ENCODE assay signal across 9 cellular contexts in genomic region chr13:50319603-50320296, GRCh38.
DNase-seq lines count a peak whose midpoint lies in the region; ATAC-seq and TF ChIP-seq lines count a peak whose summit lies in the region.
"Had no signal": no experiment of that assay in that cellular context is flagged by ENCODE, and none has a peak within 500 bp of the region (broad histone marks: within the 10 kb centered on the region; RNA-seq: fewer than 3 reads in every experiment).

No MANE protein-coding gene starts in this region.

- ATAC-seq in PC-3 (peak; percentile 78), Right ventricle myocardium superior (ENCODE audit: poor library complexity) (no peak)

- 88 to 94% methylated on average over 2 to 3 of the region's 3 CpGs for WGBS in endodermal cell (ENCODE audit: insufficient coverage in 1 of 2, insufficient read length in 1 of 2), 2 experiments
- WGBS in prostate gland: 51% methylated on average over 3 of the region's 3 CpGs

- peak overlapping the region; percentile 17; the same call in 1 of the 2 replicates for H2AFZ ChIP-seq in PC-3 (ENCODE audit: low read length)

- H3K4me1 Mint-ChIP-seq in endodermal cell: peaks cover 15% of the 10 kb centered on the region
- H3K4me1 Mint-ChIP-seq in glutamatergic neuron (ENCODE audit: low read depth, unreplicated experiment): no peaks in the 10 kb centered on the region

- H3K27ac ChIP-seq in PC-3 (ENCODE audit: low read length) (peak overlapping the region; percentile 94), endodermal cell (ENCODE audit: low read depth, low read length) (no peak overlapping the region), prostate gland (no peak overlapping the region)

- H3K27ac Mint-ChIP-seq in endodermal cell (peak overlapping the region; percentile 61), glutamatergic neuron (ENCODE audit: unreplicated experiment) (no peak overlapping the region)

- no peaks in the 10 kb centered on the region for H4K20me1 ChIP-seq in PC-3 (ENCODE audit: low read length)

- no peaks in the 10 kb centered on the region for H3K9me2 ChIP-seq in PC-3 (replicated peaks; ENCODE audit: low read length)

- no TSS peak for BruUV-seq in PC-3 (replicated peaks; lab: Mats Ljungman, UMichigan)

- TF ChIP-seq CTCF in PC-3 (conservative IDR thresholded peaks at IDR 0.05; ENCODE audit: low read depth, low read length) (no peak), endodermal cell (conservative IDR thresholded peaks at IDR 0.05) (no peak), prostate gland (IDR thresholded peaks at IDR 0.05) (no peak), glutamatergic neuron (IDR thresholded peaks at IDR 0.05; ENCODE audit: partially characterized antibody, unreplicated experiment) (no peak)

- no peaks in the 10 kb centered on the region for H3F3A ChIP-seq in PC-3 (ENCODE audit: low read length, unreplicated experiment)

- no peaks in the 10 kb centered on the region for H3K9me3 Mint-ChIP-seq in endodermal cell
- no peaks in the 10 kb centered on the region for H3K9me3 Mint-ChIP-seq in glutamatergic neuron (ENCODE audit: unreplicated experiment)

- H3K9ac ChIP-seq in PC-3 (ENCODE audit: low read length) (peak overlapping the region; percentile 69), endodermal cell (ENCODE audit: extremely low read depth, low read length, poor library complexity, severe bottlenecking) (no peak overlapping the region)

- no peaks in the 10 kb centered on the region for H3K36me3 Mint-ChIP-seq in endodermal cell (ENCODE audit: low read depth)
- H3K36me3 Mint-ChIP-seq in glutamatergic neuron (ENCODE audit: unreplicated experiment): peaks cover under 1% of the 10 kb centered on the region

- H3K4me2 ChIP-seq in PC-3 (ENCODE audit: low read length): peak overlapping the region; percentile 55

- H3K9me3 ChIP-seq in PC-3 (ENCODE audit: low read length) (no peaks in the 10 kb centered on the region), endodermal cell (ENCODE audit: control insufficient read depth, low read length) (no peaks in the 10 kb centered on the region), prostate gland (no peaks in the 10 kb centered on the region)

- no peak for TF ChIP-seq POLR2A in prostate gland (IDR thresholded peaks at IDR 0.05)

- H3K4me3 ChIP-seq in PC-3 (ENCODE audit: low read length) (peak overlapping the region; percentile 16; the same call in 1 of the 2 replicates), endodermal cell (ENCODE audit: low read length) (no peak overlapping the region), prostate gland (no peak overlapping the region)

- H3K36me3 ChIP-seq in PC-3 (ENCODE audit: low read depth, low read length) (no peaks in the 10 kb centered on the region), endodermal cell (ENCODE audit: control insufficient read depth, insufficient read depth, low read length) (no peaks in the 10 kb centered on the region), prostate gland (no peaks in the 10 kb centered on the region)

- no peaks in the 10 kb centered on the region for H3K79me2 ChIP-seq in PC-3 (ENCODE audit: low read length)

- H3K4me1 ChIP-seq in PC-3 (ENCODE audit: insufficient read depth, low read length) (peaks cover 38% of the 10 kb centered on the region), endodermal cell (ENCODE audit: control insufficient read depth, insufficient read depth, low read length) (peaks cover 3% of the 10 kb centered on the region), prostate gland (replicated peaks) (no peaks in the 10 kb centered on the region)

- POLR2A ChIA-PET in PC-3 (lab: Charles Lee; ENCODE audit: unreplicated experiment): no interaction called here

- CTCF ChIA-PET in PC-3 (lab: Charles Lee): no interaction called here

- H3K4me3 Mint-ChIP-seq in endodermal cell (no peak overlapping the region), glutamatergic neuron (ENCODE audit: unreplicated experiment) (no peak overlapping the region)

- DNase-seq in GM04504 (ENCODE audit: low read depth) (peak; percentile 16), PC-3 (peak; percentile 75), endodermal cell (no peak), prostate gland (ENCODE audit: low spot score) (peak; percentile 66), GDM1 (lab: John Stamatoyannopoulos, UW) (no peak), glutamatergic neuron (no peak), iPS-NIHi11 (ENCODE audit: low spot score) (no peak), Right ventricle myocardium superior (no peak)
- DNase-seq: amygdala had no signal

- intact Hi-C loops in PC-3 (cut with micrococcal nuclease): loop anchor here (2.0 kb wide), 1 partner anchor 37 kb away; no protein-coding TSS in a partner anchor
- intact Hi-C loops in prostate gland (cut with DNase I): no loop called here
- intact Hi-C loops in Right ventricle myocardium superior (cut with DNase I): no loop called here

- no peaks in the 10 kb centered on the region for H3K27me3 ChIP-seq in PC-3 (ENCODE audit: low read length)
- no peaks in the 10 kb centered on the region for H3K27me3 ChIP-seq in endodermal cell (ENCODE audit: control insufficient read depth, insufficient read depth, low read length, poor library complexity, severe bottlenecking)
- no peaks in the 10 kb centered on the region for H3K27me3 ChIP-seq in prostate gland (replicated peaks; ENCODE audit: insufficient read depth)

- H3K27me3 Mint-ChIP-seq in endodermal cell (ENCODE audit: insufficient read depth) (no peaks in the 10 kb centered on the region), glutamatergic neuron (ENCODE audit: unreplicated experiment) (no peaks in the 10 kb centered on the region)

Comparison
In these comparisons a context has a peak if more than half of its experiments do, and no peak if none do; other contexts are left out.
1. DNase-seq: peak in GM04504 (single experiment), PC-3 (single experiment) and prostate gland (single experiment); none in endodermal cell (single experiment), GDM1 (single experiment), glutamatergic neuron (single experiment), iPS-NIHi11 (single experiment) and Right ventricle myocardium superior (single experiment).